19 cellular contexts compared by ENCODE assay signal in genomic region chr18:14940738-14941137, GRCh38.
DNase-seq lines count a peak whose midpoint lies in the region; ATAC-seq and TF ChIP-seq lines count a peak whose summit lies in the region.
"Had no signal": no experiment of that assay in that cellular context is flagged by ENCODE, and none has a peak within 500 bp of the region (broad histone marks: within the 10 kb centered on the region; RNA-seq: fewer than 3 reads in every experiment).

No MANE protein-coding gene starts in this region.

- H3K36me3 ChIP-seq in GM23338 (ENCODE audit: insufficient read depth) (no peaks in the 10 kb centered on the region), osteoblast (ENCODE audit: insufficient read depth, low read length) (no peaks in the 10 kb centered on the region), vagina (no peaks in the 10 kb centered on the region)
- H3K36me3 ChIP-seq: BLaER1, HAP-1 had no signal

- no peak overlapping the region for H3K4me3 Mint-ChIP-seq in activated CD8-positive, alpha-beta memory T cell treated with anti-CD3 and anti-CD28 coated beads, Interleukin-2, amount 10 ng/mL, durations not matched to agents 7 days and 5 days
- no peak overlapping the region for H3K4me3 Mint-ChIP-seq in GM23338
- no peak overlapping the region for H3K4me3 Mint-ChIP-seq in activated T-helper 2 cell treated with anti-CD3 and anti-CD28 coated beads, Interferon-gamma antibody, Interleukin-2, Interleukin-4, amounts not matched to agents 10 μg/mL and 5 μg/mL and 100 μg/mL, durations not matched to agents 14 hours and 24 hours and 36 hours (ENCODE audit: low read depth)
- H3K4me3 Mint-ChIP-seq: B cell; CD4-positive, CD25-positive, alpha-beta regulatory T cell; CD8-positive, alpha-beta memory T cell; HFFc6 had no signal

- no peak for TF ChIP-seq POLR2A in vagina (IDR thresholded peaks at IDR 0.05)

- H3K9me3 Mint-ChIP-seq in activated CD8-positive, alpha-beta memory T cell treated with anti-CD3 and anti-CD28 coated beads, Interleukin-2, amount 10 ng/mL, durations not matched to agents 7 days and 5 days (ENCODE audit: low read depth): no peaks in the 10 kb centered on the region
- peaks cover 79% of the 10 kb centered on the region for H3K9me3 Mint-ChIP-seq in GM23338
- H3K9me3 Mint-ChIP-seq in activated T-helper 2 cell treated with anti-CD3 and anti-CD28 coated beads, Interferon-gamma antibody, Interleukin-2, Interleukin-4, amounts not matched to agents 10 μg/mL and 5 μg/mL and 100 μg/mL, durations not matched to agents 14 hours and 24 hours and 36 hours: no peaks in the 10 kb centered on the region
- H3K9me3 Mint-ChIP-seq: CD4-positive, CD25-positive, alpha-beta regulatory T cell had no signal

- no peak for ATAC-seq in activated CD8-positive, alpha-beta memory T cell treated with anti-CD3 and anti-CD28 coated beads, Interleukin-2, amount 10 ng/mL, durations not matched to agents 7 days and 5 days
- ATAC-seq in GM23338 (peak; percentile 73), HG03469 (IDR thresholded peaks at IDR 0.05; ENCODE audit: unreplicated experiment) (no peak)

- CTCF ChIA-PET in activated CD8-positive, alpha-beta memory T cell treated with anti-CD3 and anti-CD28 coated beads, Interleukin-2, amount 10 ng/mL, durations not matched to agents 7 days and 5 days (lab: Charles Lee): no interaction called here

- intact Hi-C loops in vagina (cut with DNase I): no loop called here
- intact Hi-C loops in activated T-helper 2 cell treated with anti-CD3 and anti-CD28 coated beads, Interferon-gamma antibody, Interleukin-2, Interleukin-4, amounts not matched to agents 10 μg/mL and 5 μg/mL and 100 μg/mL, durations not matched to agents 14 hours and 24 hours and 36 hours (cut with micrococcal nuclease): no loop called here

- H3K4me3 ChIP-seq in GM23338 (no peak overlapping the region), osteoblast (ENCODE audit: insufficient read depth, low read length) (no peak overlapping the region), vagina (no peak overlapping the region)
- H3K4me3 ChIP-seq: BLaER1, HAP-1 had no signal

- H4K20me1 ChIP-seq in GM23338 (replicated peaks; ENCODE audit: insufficient read depth): no peaks in the 10 kb centered on the region
- no peaks in the 10 kb centered on the region for H4K20me1 ChIP-seq in osteoblast (ENCODE audit: insufficient read depth, low read length)
- H4K20me1 ChIP-seq: BLaER1 had no signal

- H2AFZ ChIP-seq in GM23338 (no peak overlapping the region), osteoblast (ENCODE audit: low read length) (no peak overlapping the region)

- DNase-seq in activated CD8-positive, alpha-beta memory T cell treated with anti-CD3 and anti-CD28 coated beads for 24 hours: peak; percentile 15
- DNase-seq in activated CD8-positive, alpha-beta memory T cell treated with anti-CD3 and anti-CD28 coated beads, Interleukin-2, amount 10 ng/mL, durations not matched to agents 7 days and 5 days: no peak
- no peak for DNase-seq in GM23338 (ENCODE audit: low spot score)
- DNase-seq in osteoblast (ENCODE audit: insufficient read length, low spot score, missing footprints): peak; percentile 30
- DNase-seq in vagina (ENCODE audit: extremely low spot score in 2 of 2): peak; percentile 31 to 40
- DNase-seq in activated T-helper 2 cell treated with anti-CD3 and anti-CD28 coated beads, Interferon-gamma antibody, Interleukin-2, Interleukin-4, amounts not matched to agents 10 μg/mL and 5 μg/mL and 100 μg/mL, durations not matched to agents 14 hours and 24 hours and 36 hours (ENCODE audit: low spot score): no peak
- DNase-seq: CD4-positive, CD25-positive, alpha-beta regulatory T cell; CD8-positive, alpha-beta memory T cell; DMS 273 treated with DMSO at 0.1 percent for 48 hours; DMS79 treated with DMSO at 0.1 percent for 48 hours; GF-D8; GOT3; HFFc6 had no signal

- H3K9me3 ChIP-seq in osteoblast (ENCODE audit: low read depth, low read length) (no peaks in the 10 kb centered on the region), vagina (no peaks in the 10 kb centered on the region)
- H3K9me3 ChIP-seq: BLaER1, HAP-1 had no signal

- no peak overlapping the region for H3K27ac Mint-ChIP-seq in activated CD8-positive, alpha-beta memory T cell treated with anti-CD3 and anti-CD28 coated beads, Interleukin-2, amount 10 ng/mL, durations not matched to agents 7 days and 5 days
- H3K27ac Mint-ChIP-seq in GM23338: no peak overlapping the region
- H3K27ac Mint-ChIP-seq in activated T-helper 2 cell treated with anti-CD3 and anti-CD28 coated beads, Interferon-gamma antibody, Interleukin-2, Interleukin-4, amounts not matched to agents 10 μg/mL and 5 μg/mL and 100 μg/mL, durations not matched to agents 14 hours and 24 hours and 36 hours: no peak overlapping the region
- H3K27ac Mint-ChIP-seq: B cell; CD4-positive, CD25-positive, alpha-beta regulatory T cell; CD8-positive, alpha-beta memory T cell; HFFc6 had no signal

- H3K36me3 Mint-ChIP-seq in activated CD8-positive, alpha-beta memory T cell treated with anti-CD3 and anti-CD28 coated beads, Interleukin-2, amount 10 ng/mL, durations not matched to agents 7 days and 5 days: no peaks in the 10 kb centered on the region
- H3K36me3 Mint-ChIP-seq in GM23338 (ENCODE audit: low read depth): peaks cover 6% of the 10 kb centered on the region; the same call in 2 of the 3 replicates
- no peaks in the 10 kb centered on the region for H3K36me3 Mint-ChIP-seq in activated T-helper 2 cell treated with anti-CD3 and anti-CD28 coated beads, Interferon-gamma antibody, Interleukin-2, Interleukin-4, amounts not matched to agents 10 μg/mL and 5 μg/mL and 100 μg/mL, durations not matched to agents 14 hours and 24 hours and 36 hours (ENCODE audit: low read depth)
- H3K36me3 Mint-ChIP-seq: CD4-positive, CD25-positive, alpha-beta regulatory T cell; CD8-positive, alpha-beta memory T cell had no signal

- H3K79me2 ChIP-seq in GM23338 (replicated peaks; ENCODE audit: insufficient read depth) (no peaks in the 10 kb centered on the region), osteoblast (ENCODE audit: insufficient read depth, low read length) (no peaks in the 10 kb centered on the region)

- H3K4me2 ChIP-seq in GM23338: no peak overlapping the region
- H3K4me2 ChIP-seq in osteoblast (ENCODE audit: insufficient read depth, low read length): no peak overlapping the region
- H3K4me2 ChIP-seq: BLaER1 had no signal

- H3K27me3 Mint-ChIP-seq in activated CD8-positive, alpha-beta memory T cell treated with anti-CD3 and anti-CD28 coated beads, Interleukin-2, amount 10 ng/mL, durations not matched to agents 7 days and 5 days: no peaks in the 10 kb centered on the region
- H3K27me3 Mint-ChIP-seq in GM23338 (ENCODE audit: insufficient read depth, low read depth, poor library complexity): peaks cover 6% of the 10 kb centered on the region
- H3K27me3 Mint-ChIP-seq in activated T-helper 2 cell treated with anti-CD3 and anti-CD28 coated beads, Interferon-gamma antibody, Interleukin-2, Interleukin-4, amounts not matched to agents 10 μg/mL and 5 μg/mL and 100 μg/mL, durations not matched to agents 14 hours and 24 hours and 36 hours (ENCODE audit: low read depth): no peaks in the 10 kb centered on the region
- H3K27me3 Mint-ChIP-seq: B cell; CD4-positive, CD25-positive, alpha-beta regulatory T cell; CD8-positive, alpha-beta memory T cell had no signal

- H3K4me1 Mint-ChIP-seq in activated CD8-positive, alpha-beta memory T cell treated with anti-CD3 and anti-CD28 coated beads, Interleukin-2, amount 10 ng/mL, durations not matched to agents 7 days and 5 days: no peaks in the 10 kb centered on the region
- peaks cover 6% of the 10 kb centered on the region for H3K4me1 Mint-ChIP-seq in GM23338
- H3K4me1 Mint-ChIP-seq in activated T-helper 2 cell treated with anti-CD3 and anti-CD28 coated beads, Interferon-gamma antibody, Interleukin-2, Interleukin-4, amounts not matched to agents 10 μg/mL and 5 μg/mL and 100 μg/mL, durations not matched to agents 14 hours and 24 hours and 36 hours (ENCODE audit: low read depth): no peaks in the 10 kb centered on the region
- H3K4me1 Mint-ChIP-seq: B cell; CD4-positive, CD25-positive, alpha-beta regulatory T cell; CD8-positive, alpha-beta memory T cell had no signal

- H3K4me1 ChIP-seq in GM23338 (ENCODE audit: insufficient read depth) (no peaks in the 10 kb centered on the region), osteoblast (ENCODE audit: insufficient read depth, low read length) (no peaks in the 10 kb centered on the region), vagina (no peaks in the 10 kb centered on the region)
- H3K4me1 ChIP-seq: BLaER1, HAP-1 had no signal

- no peaks in the 10 kb centered on the region for H3K9me2 ChIP-seq in GM23338 (ENCODE audit: insufficient read depth)

- no peaks in the 10 kb centered on the region for H3K27me3 ChIP-seq in GM23338 (ENCODE audit: insufficient read depth)
- H3K27me3 ChIP-seq in osteoblast (ENCODE audit: insufficient read depth, low read length): no peaks in the 10 kb centered on the region
- no peaks in the 10 kb centered on the region for H3K27me3 ChIP-seq in vagina
- H3K27me3 ChIP-seq: BLaER1 had no signal

- H3F3A ChIP-seq in GM23338 (replicated peaks; ENCODE audit: low read depth): no peaks in the 10 kb centered on the region

- TF ChIP-seq CTCF in GM23338 (conservative IDR thresholded peaks at IDR 0.05; ENCODE audit: low read depth in 2 of 2) (no peak), osteoblast (IDR thresholded peaks at IDR 0.05; ENCODE audit: extremely low read depth, low read depth, low read length) (no peak), vagina (IDR thresholded peaks at IDR 0.05) (no peak)

- H3K27ac ChIP-seq in GM23338 (ENCODE audit: low read depth): no peak overlapping the region
- no peak overlapping the region for H3K27ac ChIP-seq in osteoblast (ENCODE audit: low read depth, low read length)
- no peak overlapping the region for H3K27ac ChIP-seq in vagina
- H3K27ac ChIP-seq: 22Rv1, BLaER1, C4-2B had no signal

Comparison
In these comparisons a context has a peak if more than half of its experiments do, and no peak if none do; other contexts are left out.
1. DNase-seq: peak in activated CD8-positive, alpha-beta memory T cell treated with anti-CD3 and anti-CD28 coated beads for 24 hours (single experiment), osteoblast (single experiment) and vagina (2 of 2); none in activated CD8-positive, alpha-beta memory T cell treated with anti-CD3 and anti-CD28 coated beads, Interleukin-2, amount 10 ng/mL, durations not matched to agents 7 days and 5 days (single experiment), GM23338 (single experiment) and activated T-helper 2 cell treated with anti-CD3 and anti-CD28 coated beads, Interferon-gamma antibody, Interleukin-2, Interleukin-4, amounts not matched to agents 10 μg/mL and 5 μg/mL and 100 μg/mL, durations not matched to agents 14 hours and 24 hours and 36 hours (single experiment).